Comparison of ENCODE assay signal across 8 cellular contexts in genomic region chr6:42746452-42747400, GRCh38. TPM values are rescaled to one million over a fixed set of nuclear protein-coding genes. Genes with fewer than 3 reads are reported as not detected.
A peak's percentile ranks its signal among the peaks of the same experiment; 100 is the strongest.
DNase-seq lines count a peak whose midpoint lies in the region; ATAC-seq, FAIRE-seq and TF ChIP-seq lines count a peak whose summit lies in the region.

No MANE protein-coding gene starts in this region.

- intact Hi-C loops in right cardiac atrium (cut with DNase I) = loop anchor here in 2 of 4 donors (5.0 kb wide), 1 partner anchor 36 kb away; the partner anchor contains the start of gene BICRAL (in 2 of the 2)
- intact Hi-C loops in psoas muscle (cut with DNase I) = loop anchor here (1.0 to 2.0 kb wide), 3 partner anchors 36 to 132 kb away; partner anchors contain the start of genes BICRAL (in 2 of the 2) and RPL7L1 (in 1 of the 2)

- H3K4me3 ChIP-seq in right cardiac atrium (ENCODE audit: low read length) (peak overlapping the region; percentile 78), psoas muscle (peak overlapping the region; percentile 97), urinary bladder (ENCODE audit: low read depth, low read length) (peak overlapping the region; percentile 87)

- H3K27me3 ChIP-seq in right cardiac atrium (ENCODE audit: control insufficient read depth, insufficient read depth) (no peaks in the 10 kb centered on the region), psoas muscle (ENCODE audit: insufficient read depth in 3 of 3, low read length in 2 of 3) (no peaks in the 10 kb centered on the region)

- DNase-seq in GM12892 (ENCODE audit: insufficient read length) (peak; percentile 90), NCI-H146 treated with DMSO at 0.1 percent for 48 hours (lab: John Stamatoyannopoulos, UW; ENCODE audit: unreplicated experiment) (peak; percentile 96), T-helper 2 cell (peak; percentile 52 to 95 (median 72)), right cardiac atrium (peak; percentile 86 to 94 (median 93)), psoas muscle (peak; percentile 82 to 90)

- TF ChIP-seq POLR2A in GM12892 (IDR thresholded peaks at IDR 0.05; ENCODE audit: low read depth, low read length) = peak; percentile 92

- H3K9me3 ChIP-seq in right cardiac atrium (ENCODE audit: control insufficient read depth, low read length) = no peaks in the 10 kb centered on the region
- no peaks in the 10 kb centered on the region for H3K9me3 ChIP-seq in psoas muscle

- FAIRE-seq in GM12892 (lab: Jason Lieb, UNC) = peak; percentile 85

- H3K36me3 ChIP-seq in psoas muscle (ENCODE audit: insufficient read depth in 1 of 2, low read depth in 1 of 2) (no peaks in the 10 kb centered on the region), urinary bladder (ENCODE audit: insufficient read depth) (no peaks in the 10 kb centered on the region)

- H3K27ac ChIP-seq in angular gyrus (ENCODE audit: low read depth, low read length) = peak overlapping the region; percentile 90
- peak overlapping the region; percentile 93 for H3K27ac ChIP-seq in right cardiac atrium (ENCODE audit: low read length)
- peak overlapping the region; percentile 99 for H3K27ac ChIP-seq in psoas muscle
- H3K27ac ChIP-seq in urinary bladder (ENCODE audit: low read depth) = peak overlapping the region; percentile 90

- TF ChIP-seq CTCF in psoas muscle (IDR thresholded peaks at IDR 0.05) = no peak

- WGBS in right cardiac atrium = under 1% methylated on average over 56 of the region's 56 CpGs
- WGBS in psoas muscle, 3 donors = 0% methylated on average over 46 to 56 of the region's 56 CpGs
- under 1% methylated on average over 56 of the region's 56 CpGs for WGBS in urinary bladder

- H3K4me1 ChIP-seq in right cardiac atrium (ENCODE audit: control insufficient read depth, insufficient read depth, low read length) (peaks cover 3% of the 10 kb centered on the region), psoas muscle (peaks cover 33% of the 10 kb centered on the region), urinary bladder (ENCODE audit: insufficient read depth) (no peaks in the 10 kb centered on the region)

- ATAC-seq in HG02798 (IDR thresholded peaks at IDR 0.05; ENCODE audit: poor library complexity, unreplicated experiment) (peak; percentile 71), right cardiac atrium (peak; percentile 89 to 90), psoas muscle (peak; percentile 54 to 71 (median 62))

RNA-seq across cellular contexts. Expression of gene TBCC, which starts 0.8 kb away (rescaled TPM):
- 14.1 TPM for polyA plus RNA-seq in GM12892 (2012; ENCODE audit: missing spikeins)
- total RNA-seq in right cardiac atrium (10 to 100 TPM; 13.9 to 15.3 (median 14.8) TPM), psoas muscle (10 to 100 TPM; 17.0 to 26.9 (median 18.9) TPM), urinary bladder (31.4 TPM)
- polyA plus RNA-seq in right cardiac atrium (18.2 TPM), psoas muscle (10 to 100 TPM; 13.1 to 41.3 (median 29.8) TPM), urinary bladder (29.8 TPM)

RNA-seq across cellular contexts. Expression of gene PRPH2, which starts 24.3 kb away (rescaled TPM):
- not detected for polyA plus RNA-seq in GM12892 (2012; ENCODE audit: missing spikeins)
- 1 to 10 TPM; 1.2 to 2.5 (median 1.8) TPM for total RNA-seq in right cardiac atrium
- 0.45 TPM for polyA plus RNA-seq in right cardiac atrium
- total RNA-seq in psoas muscle = 1 to 10 TPM; 1.8 to 4.9 (median 3.1) TPM
- polyA plus RNA-seq in psoas muscle = 1 to 10 TPM in 1 of 3 donors, under 1 TPM in 2; 0.13 to 2.8 (median 0.66) TPM
- 5.1 TPM for total RNA-seq in urinary bladder
- 1.1 TPM for polyA plus RNA-seq in urinary bladder

RNA-seq across cellular contexts. Expression of gene BICRAL, which starts 35.1 kb away (rescaled TPM):
- polyA plus RNA-seq in GM12892 (2012; ENCODE audit: missing spikeins) = 7.1 TPM
- total RNA-seq in right cardiac atrium = 10 to 100 TPM; 11.4 to 13.6 (median 13.1) TPM
- 3.9 TPM for polyA plus RNA-seq in right cardiac atrium
- 10 to 100 TPM in 2 of 4 donors, 1 to 10 TPM in 2; 6.2 to 12.2 (median 10.5) TPM for total RNA-seq in psoas muscle
- 1 to 10 TPM; 2.8 to 5.0 (median 2.9) TPM for polyA plus RNA-seq in psoas muscle
- total RNA-seq in urinary bladder = 16.2 TPM
- 12.3 TPM for polyA plus RNA-seq in urinary bladder

Comparison
In these comparisons a context has a peak if more than half of its experiments do, and no peak if none do; other contexts are left out.
1. Peak in every context shown above with its lines: DNase-seq, ATAC-seq, H3K4me3 ChIP-seq and H3K27ac ChIP-seq.